ENCODE assay signal across 14 cellular contexts in genomic region chr1:184684285-184685077, GRCh38.
DNase-seq lines count a peak whose midpoint lies in the region; ATAC-seq, FAIRE-seq and TF ChIP-seq lines count a peak whose summit lies in the region.
"Had no signal": no experiment of that assay in that cellular context is flagged by ENCODE, and none has a peak within 500 bp of the region (broad histone marks: within the 10 kb centered on the region; RNA-seq: fewer than 3 reads in every experiment).

No MANE protein-coding gene starts in this region.

- peaks cover 10% of the 10 kb centered on the region; the same call in 2 of the 3 replicates for H3K9me3 ChIP-seq in A549

- no peaks in the 10 kb centered on the region for H3K4me1 ChIP-seq in A549

- H3K4me3 ChIP-seq in A549 = no peak overlapping the region

- no peak overlapping the region for H3K27ac ChIP-seq in A549
- H3K27ac ChIP-seq: HL-60 had no signal

- DNase-seq in A549 (ENCODE audit: low read depth in 1 of 2, low spot score in 1 of 2) (no peak), SHP77 treated with DMSO at 0.1 percent for 48 hours (lab: John Stamatoyannopoulos, UW) (peak; percentile 54), hypothalamus (lab: John Stamatoyannopoulos, UW) (peak in 35 of 51 donors; percentile 3 to 75 (median 39)), cerebellar nuclear complex (lab: John Stamatoyannopoulos, UW) (no peak)
- DNase-seq: mesenchymal stem cell; stimulated activated CD4-positive, alpha-beta T cell treated with anti-CD3 and anti-CD28 coated beads, Interleukin-2, amount 100 ng/mL, for 48 hours; stimulated activated naive B cell treated with anti-CD40 and anti-IgM and Interleukin-4, amounts not matched to agents 10 μg/mL and 1 μg/mL and 100 μg/mL, for 72 hours; T-helper 1 cell had no signal

- ATAC-seq in A549 = peak; percentile 22 to 32; a peak in 1 of 6 replicates
- ATAC-seq in HG02884 (IDR thresholded peaks at IDR 0.05; ENCODE audit: unreplicated experiment) = peak; percentile 9
- ATAC-seq in GM21528 (IDR thresholded peaks at IDR 0.05; ENCODE audit: low FRiP score, unreplicated experiment) = no peak
- ATAC-seq in GM18868 (IDR thresholded peaks at IDR 0.05; ENCODE audit: unreplicated experiment) = no peak
- ATAC-seq in GM19351 (IDR thresholded peaks at IDR 0.05; ENCODE audit: unreplicated experiment) = no peak
- ATAC-seq: stimulated activated naive B cell treated with anti-CD40 and anti-IgM and Interleukin-4, amounts not matched to agents 10 μg/mL and 1 μg/mL and 100 μg/mL, for 72 hours had no signal

- no peak for TF ChIP-seq POLR2A in A549 (IDR thresholded peaks at IDR 0.05; ENCODE audit: low read length)

- POLR2A ChIA-PET in A549 (lab: Yijun Ruan, JAX) = no interaction called here

- TF ChIP-seq RAD21 in A549 (conservative IDR thresholded peaks at IDR 0.05 in 1 of 2, IDR thresholded peaks at IDR 0.05 in 1 of 2) = no peak

- CTCF ChIA-PET in A549 (lab: Yijun Ruan, JAX) = interaction anchor here (1.1 kb wide), 1 partner anchor 21 kb away, joined by 3 read pairs; no protein-coding TSS in a partner anchor

- no peak for FAIRE-seq in A549 (lab: Jason Lieb, UNC)
- FAIRE-seq: endothelial cell of umbilical vein had no signal

- no peak overlapping the region for H3K4me2 ChIP-seq in A549

- WGBS in A549 (ENCODE audit: missing lambda C conversion rate) = 56% methylated on average over 11 of the region's 11 CpGs

- TF ChIP-seq EP300 in A549 (IDR thresholded peaks at IDR 0.05) = no peak

- TF ChIP-seq CTCF in A549 (IDR thresholded peaks at IDR 0.05) = no peak

TF ChIP-seq in A549, 52 proteins besides CTCF, POLR2A, EP300 and RAD21:
- no peak for TF ChIP-seq MAZ (IDR thresholded peaks at IDR 0.05; ENCODE audit: borderline replicate concordance, low read depth, low read length)
- TF ChIP-seq MAFK (IDR thresholded peaks at IDR 0.05; ENCODE audit: partially characterized antibody) = peak; percentile 58

Comparison
In these comparisons a context has a peak if more than half of its experiments do, and no peak if none do; other contexts are left out.
1. ATAC-seq: peak in A549 (2 of 2) and HG02884 (single experiment); none in GM21528 (single experiment), GM18868 (single experiment) and GM19351 (single experiment).
2. DNase-seq: peak in SHP77 treated with DMSO at 0.1 percent for 48 hours (single experiment) and hypothalamus (35 of 51); none in A549 (0 of 2) and cerebellar nuclear complex (0 of 2).